In genomic region chr5:42953061-42953460, GRCh38 we compare ENCODE assay signal across 17 cellular contexts.
DNase-seq lines count a peak whose midpoint lies in the region; ATAC-seq, FAIRE-seq and TF ChIP-seq lines count a peak whose summit lies in the region.
"Had no signal": no experiment of that assay in that cellular context is flagged by ENCODE, and none has a peak within 500 bp of the region (broad histone marks: within the 10 kb centered on the region; RNA-seq: fewer than 3 reads in every experiment).

No MANE protein-coding gene starts in this region.

- CTCF ChIA-PET in endothelial cell of umbilical vein (lab: Charles Lee): interaction anchor here (1.0 to 5.8 kb wide), 5 partner anchors 19 to 67 kb away, joined by 3 to 61 read pairs (median 5); no protein-coding TSS in a partner anchor

- no TSS peak for BruUV-seq in endothelial cell of umbilical vein (replicated peaks; lab: Mats Ljungman, UMichigan)

- no peaks in the 10 kb centered on the region for H3K9me1 ChIP-seq in endothelial cell of umbilical vein (replicated peaks; ENCODE audit: control insufficient read depth, extremely low read depth, insufficient read depth, low read length)

- peaks cover 36% of the 10 kb centered on the region for H3K4me1 Mint-ChIP-seq in activated T-cell treated with anti-CD3 and anti-CD28 coated beads, Interleukin-2, amount 50 U/mL, for 24 hours (ENCODE audit: low read depth)
- H3K4me1 Mint-ChIP-seq in T-helper 2 cell treated with Interferon-gamma antibody and Interleukin-4, amounts not matched to agents 5 μg/mL and 100 μg/mL, for 36 hours (ENCODE audit: low read depth): peaks cover 33% of the 10 kb centered on the region
- H3K4me1 Mint-ChIP-seq in stimulated activated effector memory CD8-positive, alpha-beta T cell treated with anti-CD3 and anti-CD28 coated beads, Interleukin-12 subunit alpha, Interleukin-12 subunit beta, amount 100 ng/mL, for 72 hours: peaks cover 24% of the 10 kb centered on the region

- dilution Hi-C loops in endothelial cell of umbilical vein (cut with MboI; ENCODE audit: extremely low pct_ligation_motif_present, low sequenced_read_pairs): no loop called here

- no peak for ATAC-seq in stimulated activated effector memory CD8-positive, alpha-beta T cell treated with anti-CD3 and anti-CD28 coated beads, Interleukin-12 subunit alpha, Interleukin-12 subunit beta, amount 100 ng/mL, for 72 hours
- no peak for ATAC-seq in GM21825 (IDR thresholded peaks at IDR 0.05; ENCODE audit: unreplicated experiment)
- ATAC-seq: GM23338 had no signal

- POLR2A ChIA-PET in endothelial cell of umbilical vein (lab: Charles Lee): interaction anchor here (0.7 to 2.0 kb wide), 2 partner anchors 41 to 88 kb away, joined by 9 to 10 read pairs; no protein-coding TSS in a partner anchor

- no peak for DNase-seq in activated T-cell treated with anti-CD3 and anti-CD28 coated beads, Interleukin-2, amount 50 U/mL, for 24 hours
- DNase-seq in activated T-cell treated with anti-CD3 and anti-CD28 coated beads for 4 hours (no peak), endothelial cell of umbilical vein (ENCODE audit: low read depth, low spot score) (peak; percentile 9), AG08395 (ENCODE audit: low spot score) (no peak), NCI-H748 (lab: John Stamatoyannopoulos, UW; ENCODE audit: unreplicated experiment) (no peak)
- DNase-seq in T-helper 2 cell treated with Interferon-gamma antibody and Interleukin-4, amounts not matched to agents 5 μg/mL and 100 μg/mL, for 36 hours (ENCODE audit: low spot score): no peak
- DNase-seq in stimulated activated effector memory CD8-positive, alpha-beta T cell treated with anti-CD3 and anti-CD28 coated beads, Interleukin-12 subunit alpha, Interleukin-12 subunit beta, amount 100 ng/mL, for 72 hours (ENCODE audit: low spot score in 2 of 2): no peak
- DNase-seq: amygdala, DMS79, hippocampal formation, NCI-H226, occipital lobe, SW 1271, uterus had no signal

- peak overlapping the region; percentile 57 for H3K4me2 ChIP-seq in endothelial cell of umbilical vein (ENCODE audit: insufficient read depth, low read length)
- H3K4me2 ChIP-seq: GM23338 had no signal

- H4K20me1 ChIP-seq in endothelial cell of umbilical vein (replicated peaks; ENCODE audit: control insufficient read depth, extremely low read depth, insufficient read depth, low read length): no peaks in the 10 kb centered on the region

- no peaks in the 10 kb centered on the region for H3K9me3 ChIP-seq in endothelial cell of umbilical vein (replicated peaks; ENCODE audit: control insufficient read depth, insufficient read depth, low read length)
- H3K9me3 ChIP-seq: uterus had no signal

- peak overlapping the region; percentile 87 for H3K4me3 Mint-ChIP-seq in activated T-cell treated with anti-CD3 and anti-CD28 coated beads, Interleukin-2, amount 50 U/mL, for 24 hours
- H3K4me3 Mint-ChIP-seq in T-helper 2 cell treated with Interferon-gamma antibody and Interleukin-4, amounts not matched to agents 5 μg/mL and 100 μg/mL, for 36 hours: peak overlapping the region; percentile 96
- peak overlapping the region; percentile 92 for H3K4me3 Mint-ChIP-seq in stimulated activated effector memory CD8-positive, alpha-beta T cell treated with anti-CD3 and anti-CD28 coated beads, Interleukin-12 subunit alpha, Interleukin-12 subunit beta, amount 100 ng/mL, for 72 hours
- H3K4me3 Mint-ChIP-seq: GM23338 had no signal

- no peak overlapping the region for H3K27ac ChIP-seq in endothelial cell of umbilical vein (ENCODE audit: insufficient read depth, low read depth, low read length)
- H3K27ac ChIP-seq: uterus had no signal

- no peaks in the 10 kb centered on the region for H3K27me3 ChIP-seq in endothelial cell of umbilical vein (ENCODE audit: control insufficient read depth in 2 of 2, insufficient read depth in 2 of 2, low read length in 2 of 2)

- H2AFZ ChIP-seq in endothelial cell of umbilical vein (ENCODE audit: low read depth, low read length): no peak overlapping the region

- H3K4me1 ChIP-seq in endothelial cell of umbilical vein (ENCODE audit: control insufficient read depth, extremely low read depth, insufficient read depth, low read length): peaks cover 16% of the 10 kb centered on the region
- H3K4me1 ChIP-seq: uterus had no signal

- peaks cover 14% of the 10 kb centered on the region for H3K9me3 Mint-ChIP-seq in activated T-cell treated with anti-CD3 and anti-CD28 coated beads, Interleukin-2, amount 50 U/mL, for 24 hours
- H3K9me3 Mint-ChIP-seq in T-helper 2 cell treated with Interferon-gamma antibody and Interleukin-4, amounts not matched to agents 5 μg/mL and 100 μg/mL, for 36 hours: peaks cover 9% of the 10 kb centered on the region
- peaks cover 3% of the 10 kb centered on the region for H3K9me3 Mint-ChIP-seq in stimulated activated effector memory CD8-positive, alpha-beta T cell treated with anti-CD3 and anti-CD28 coated beads, Interleukin-12 subunit alpha, Interleukin-12 subunit beta, amount 100 ng/mL, for 72 hours

- H3K36me3 Mint-ChIP-seq in activated T-cell treated with anti-CD3 and anti-CD28 coated beads, Interleukin-2, amount 50 U/mL, for 24 hours (ENCODE audit: low read depth): peaks cover 23% of the 10 kb centered on the region
- H3K36me3 Mint-ChIP-seq in T-helper 2 cell treated with Interferon-gamma antibody and Interleukin-4, amounts not matched to agents 5 μg/mL and 100 μg/mL, for 36 hours (ENCODE audit: low read depth): peaks cover 25% of the 10 kb centered on the region
- H3K36me3 Mint-ChIP-seq in stimulated activated effector memory CD8-positive, alpha-beta T cell treated with anti-CD3 and anti-CD28 coated beads, Interleukin-12 subunit alpha, Interleukin-12 subunit beta, amount 100 ng/mL, for 72 hours: peaks cover 24% of the 10 kb centered on the region

- H3K4me3 ChIP-seq in endothelial cell of umbilical vein (replicated peaks in 1 of 3; ENCODE audit: insufficient read depth in 1 of 3, low read depth in 1 of 3, low read length in 3 of 3): peak overlapping the region; percentile 11 to 55 (median 18)
- H3K4me3 ChIP-seq: GM23338 had no signal

- H3K27me3 Mint-ChIP-seq in activated T-cell treated with anti-CD3 and anti-CD28 coated beads, Interleukin-2, amount 50 U/mL, for 24 hours: no peaks in the 10 kb centered on the region
- no peaks in the 10 kb centered on the region for H3K27me3 Mint-ChIP-seq in T-helper 2 cell treated with Interferon-gamma antibody and Interleukin-4, amounts not matched to agents 5 μg/mL and 100 μg/mL, for 36 hours (ENCODE audit: low read depth)

- no peak for FAIRE-seq in endothelial cell of umbilical vein (lab: Jason Lieb, UNC)
- FAIRE-seq: GM12891 had no signal

- peak overlapping the region; percentile 93 for H3K9ac ChIP-seq in endothelial cell of umbilical vein (replicated peaks; ENCODE audit: extremely low read depth, insufficient read depth, low read length)

- no peak for TF ChIP-seq CTCF in endothelial cell of umbilical vein (IDR thresholded peaks at IDR 0.05; ENCODE audit: extremely low read depth in 1 of 2, insufficient read depth in 1 of 2, low read depth in 1 of 2, low read length in 2 of 2)

- intact Hi-C loops in endothelial cell of umbilical vein (cut with micrococcal nuclease): no loop called here

- TF ChIP-seq POLR2A in endothelial cell of umbilical vein (IDR thresholded peaks at IDR 0.05; ENCODE audit: low read depth, low read length): no peak

- peaks cover 36% of the 10 kb centered on the region for H3K79me2 ChIP-seq in endothelial cell of umbilical vein (ENCODE audit: control insufficient read depth, insufficient read depth, low read length)

- H3K36me3 ChIP-seq in endothelial cell of umbilical vein (ENCODE audit: control insufficient read depth in 2 of 2, extremely low read depth in 1 of 2, insufficient read depth in 2 of 2, low read length in 2 of 2): no peaks in the 10 kb centered on the region
- H3K36me3 ChIP-seq: uterus had no signal

- H3K27ac Mint-ChIP-seq in activated T-cell treated with anti-CD3 and anti-CD28 coated beads, Interleukin-2, amount 50 U/mL, for 24 hours: no peak overlapping the region
- peak overlapping the region; percentile 100 for H3K27ac Mint-ChIP-seq in T-helper 2 cell treated with Interferon-gamma antibody and Interleukin-4, amounts not matched to agents 5 μg/mL and 100 μg/mL, for 36 hours
- H3K27ac Mint-ChIP-seq in stimulated activated effector memory CD8-positive, alpha-beta T cell treated with anti-CD3 and anti-CD28 coated beads, Interleukin-12 subunit alpha, Interleukin-12 subunit beta, amount 100 ng/mL, for 72 hours: peak overlapping the region; percentile 98
- H3K27ac Mint-ChIP-seq: GM23338 had no signal

TF ChIP-seq in endothelial cell of umbilical vein, 7 proteins besides CTCF, POLR2A, EP300 and RAD21:
- no peak for TF ChIP-seq FOS (IDR thresholded peaks at IDR 0.05; ENCODE audit: borderline replicate concordance, insufficient read depth, low read length)
- TF ChIP-seq JUN (IDR thresholded peaks at IDR 0.05; ENCODE audit: borderline replicate concordance, insufficient read depth, insufficient read length, low read depth): no peak
- peak; percentile 8 for TF ChIP-seq POLR2AphosphoS5 (IDR thresholded peaks at IDR 0.05; ENCODE audit: insufficient read depth, low read depth, low read length)
